In genomic region chr6:65557224-65557623, GRCh38 we compare ENCODE assay signal across 25 cellular contexts.
DNase-seq lines count a peak whose midpoint lies in the region; ATAC-seq and TF ChIP-seq lines count a peak whose summit lies in the region.
"Had no signal": no experiment of that assay in that cellular context is flagged by ENCODE, and none has a peak within 500 bp of the region (broad histone marks: within the 10 kb centered on the region; RNA-seq: fewer than 3 reads in every experiment).

No MANE protein-coding gene starts in this region.

- H3K4me2 ChIP-seq in mesenchymal stem cell (ENCODE audit: low read length, poor library complexity, severe bottlenecking): no peak overlapping the region
- H3K4me2 ChIP-seq: hepatocyte had no signal

- no peak overlapping the region for H4K8ac ChIP-seq in mesenchymal stem cell (ENCODE audit: low read length)

- no peak overlapping the region for H4K91ac ChIP-seq in mesenchymal stem cell (ENCODE audit: low read length)

- H3K27me3 ChIP-seq in mesenchymal stem cell (ENCODE audit: control insufficient read depth in 1 of 2, insufficient read depth in 1 of 2, low read length in 2 of 2) (no peaks in the 10 kb centered on the region), adrenal gland (no peaks in the 10 kb centered on the region)
- H3K27me3 ChIP-seq: brain microvascular endothelial cell, gastrocnemius medialis, hepatocyte, SJSA1, upper lobe of left lung had no signal

- ATAC-seq in stimulated activated naive CD8-positive, alpha-beta T cell treated with anti-CD3 and anti-CD28 coated beads, Interleukin-15, Interleukin-2, amounts not matched to agents 100 U/mL and 50 U/mL, for 24 hours: no peak
- no peak for ATAC-seq in HG03457 (IDR thresholded peaks at IDR 0.05; ENCODE audit: unreplicated experiment)
- ATAC-seq: gastrocnemius medialis, sciatic nerve, T-cell had no signal

- no peak overlapping the region for H3K9ac ChIP-seq in mesenchymal stem cell (ENCODE audit: low read length)

- H3K36me3 ChIP-seq in mesenchymal stem cell (ENCODE audit: control insufficient read depth in 1 of 2, insufficient read depth in 2 of 2, low read depth in 1 of 2, low read length in 2 of 2) (no peaks in the 10 kb centered on the region), adrenal gland (replicated peaks in 1 of 2) (no peaks in the 10 kb centered on the region)
- H3K36me3 ChIP-seq: brain microvascular endothelial cell, gastrocnemius medialis, prostate gland, SJSA1, upper lobe of left lung had no signal

- H2BK12ac ChIP-seq in mesenchymal stem cell (ENCODE audit: low read length in 2 of 2): no peak overlapping the region

- H2BK120ac ChIP-seq in mesenchymal stem cell (ENCODE audit: low read depth, low read length): no peak overlapping the region

- H3K4me1 ChIP-seq in mesenchymal stem cell (ENCODE audit: control insufficient read depth, insufficient read depth, low read depth, low read length) (no peaks in the 10 kb centered on the region), adrenal gland (replicated peaks in 1 of 2) (no peaks in the 10 kb centered on the region)
- H3K4me1 ChIP-seq: gastrocnemius medialis, prostate gland, SJSA1, upper lobe of left lung had no signal

- no peak overlapping the region for H2AFZ ChIP-seq in mesenchymal stem cell (ENCODE audit: low read depth, low read length)
- H2AFZ ChIP-seq: hepatocyte had no signal

- peak overlapping the region in 1 of 2 experiments; percentile 11 for H3K18ac ChIP-seq in mesenchymal stem cell (ENCODE audit: low read depth in 1 of 2, low read length in 2 of 2)

- peaks cover 5% of the 10 kb centered on the region for H3K9me3 ChIP-seq in mesenchymal stem cell (ENCODE audit: control insufficient read depth, low read length)
- no peaks in the 10 kb centered on the region for H3K9me3 ChIP-seq in adrenal gland (replicated peaks in 1 of 3)
- H3K9me3 ChIP-seq: gastrocnemius medialis, prostate gland, SJSA1, upper lobe of left lung had no signal

- no peak overlapping the region for H3K4ac ChIP-seq in mesenchymal stem cell (ENCODE audit: low read depth in 1 of 2, low read length in 2 of 2)

- intact Hi-C loops in adrenal gland (cut with DNase I): no loop called here

- no peak overlapping the region for H2BK5ac ChIP-seq in mesenchymal stem cell (ENCODE audit: low read depth, low read length, poor library complexity, severe bottlenecking)

- H3K4me3 ChIP-seq in mesenchymal stem cell (ENCODE audit: insufficient read depth in 1 of 2, low read depth in 1 of 2, low read length in 2 of 2) (no peak overlapping the region), adrenal gland (no peak overlapping the region)
- H3K4me3 ChIP-seq: dorsolateral prefrontal cortex, gastrocnemius medialis, hepatocyte, prostate gland, SJSA1, upper lobe of left lung had no signal

- 90% methylated on average over 6 of the region's 6 CpGs for WGBS in mesenchymal stem cell
- WGBS in adrenal gland, 4 donors: 77 to 94% (median 87%) methylated on average over 5 to 6 of the region's 6 CpGs

- TF ChIP-seq POLR2A in adrenal gland (IDR thresholded peaks at IDR 0.05): no peak

- no peak overlapping the region for H2AK5ac ChIP-seq in mesenchymal stem cell (ENCODE audit: low read length, severe bottlenecking)

- no peaks in the 10 kb centered on the region for H3K79me1 ChIP-seq in mesenchymal stem cell (replicated peaks; ENCODE audit: low read length, poor library complexity, severe bottlenecking)

- H3K27ac ChIP-seq in mesenchymal stem cell (ENCODE audit: low read length, poor library complexity, severe bottlenecking) (no peak overlapping the region), adrenal gland (no peak overlapping the region)
- H3K27ac ChIP-seq: brain microvascular endothelial cell, C4-2B, dorsolateral prefrontal cortex, gastrocnemius medialis, hepatocyte, prostate gland, SJSA1, upper lobe of left lung had no signal

- H3K14ac ChIP-seq in mesenchymal stem cell (ENCODE audit: low read length in 2 of 2): peak overlapping the region in 1 of 2 experiments; percentile 53

- no peak for TF ChIP-seq CTCF in adrenal gland (IDR thresholded peaks at IDR 0.05)

- H2BK15ac ChIP-seq in mesenchymal stem cell (ENCODE audit: low read depth, poor library complexity, severe bottlenecking): peak overlapping the region; percentile 74

- DNase-seq in NCI-H1105 (lab: John Stamatoyannopoulos, UW) (peak; percentile 52), NCI-H2107 (lab: John Stamatoyannopoulos, UW) (peak; percentile 47), NCI-H748 treated with DMSO at 0.1 percent for 48 hours (lab: John Stamatoyannopoulos, UW) (peak; percentile 84), mesenchymal stem cell (no peak), adrenal gland (no peak)
- no peak for DNase-seq in stimulated activated naive CD8-positive, alpha-beta T cell treated with anti-CD3 and anti-CD28 coated beads, Interleukin-15, Interleukin-2, amounts not matched to agents 100 U/mL and 50 U/mL, for 24 hours
- DNase-seq: activated CD4-positive, alpha-beta memory T cell treated with anti-CD3 and anti-CD28 coated beads, Interleukin-2, amount 10 ng/mL, durations not matched to agents 7 days and 5 days; activated CD4-positive, CD25-positive, alpha-beta regulatory T cell; activated CD8-positive, alpha-beta memory T cell treated with anti-CD3 and anti-CD28 coated beads, Interleukin-2, amount 50 U/mL, for 48 hours; activated naive CD4-positive, alpha-beta T cell treated with anti-CD3 and anti-CD28 coated beads, Interleukin-2, amount 10 ng/mL, durations not matched to agents 7 days and 5 days; amniotic stem cell; brain microvascular endothelial cell; dorsolateral prefrontal cortex; gastrocnemius medialis; Karpas-422; stimulated activated CD4-positive, alpha-beta T cell treated with anti-CD3 and anti-CD28 coated beads, Interleukin-12 subunit alpha, Interleukin-12 subunit beta, amount 100 ng/mL, for 4 hours; stimulated activated CD4-positive, alpha-beta T cell treated with anti-CD3 and anti-CD28 coated beads, Interleukin-4, amount 100 ng/mL, for 1 hour; T-cell had no signal

- no peak overlapping the region for H3K23ac ChIP-seq in mesenchymal stem cell (ENCODE audit: low read length in 2 of 2)

Comparison
In these comparisons a context has a peak if more than half of its experiments do, and no peak if none do; other contexts are left out.
1. DNase-seq: peak in NCI-H1105 (single experiment), NCI-H2107 (single experiment) and NCI-H748 treated with DMSO at 0.1 percent for 48 hours (single experiment); none in mesenchymal stem cell (single experiment), stimulated activated naive CD8-positive, alpha-beta T cell treated with anti-CD3 and anti-CD28 coated beads, Interleukin-15, Interleukin-2, amounts not matched to agents 100 U/mL and 50 U/mL, for 24 hours (single experiment) and adrenal gland (0 of 7).